In genomic region chr19:57738320-57738719, GRCh38 we compare ENCODE assay signal across 6 cellular contexts. TPM values are rescaled to one million over a fixed set of nuclear protein-coding genes. Genes with fewer than 3 reads are reported as not detected.
A peak's percentile ranks its signal among the peaks of the same experiment; 100 is the strongest.
DNase-seq lines count a peak whose midpoint lies in the region; ATAC-seq and TF ChIP-seq lines count a peak whose summit lies in the region.
"Not testable (repeated sequence)": the region's sequence is repeated elsewhere in the genome, so short reads cannot be mapped to it uniquely, and the experiment has no call there.

No MANE protein-coding gene starts in this region.

- not testable (repeated sequence) for H3K4me1 ChIP-seq in Peyer's patch; fibroblast of lung (ENCODE audit: control insufficient read depth, extremely low read depth, insufficient read depth, low read length); lung (ENCODE audit: control insufficient read depth in 2 of 2, insufficient read depth in 2 of 2, low read length in 2 of 2)

- DNase-seq in EH (ENCODE audit: low read depth) (peak; percentile 48), Peyer's patch (peak in 2 of 3 donors; percentile 34 to 71), fibroblast of lung (ENCODE audit: low read depth in 2 of 2) (peak; percentile 36 to 59), lung (ENCODE audit: low spot score) (peak; percentile 57)
- DNase-seq in activated effector memory CD4-positive, alpha-beta T cell treated with anti-CD3 and anti-CD28 coated beads, Interleukin-2, amount 50 U/mL, for 16 hours, result peak; percentile 76
- DNase-seq in stimulated activated CD4-positive, alpha-beta T cell treated with anti-CD3 and anti-CD28 coated beads, Interleukin-4, amount 100 ng/mL, for 24 hours, result peak; percentile 45

- not testable (repeated sequence) for H3K27ac ChIP-seq in Peyer's patch; fibroblast of lung (ENCODE audit: insufficient read depth, low read length); lung (ENCODE audit: low read depth in 1 of 2, low read length in 1 of 2)

- 6 to 8% methylated on average over 10 of the region's 10 CpGs for WGBS in lung, 2 donors

- H3K9ac ChIP-seq in fibroblast of lung (ENCODE audit: insufficient read depth, low read length), result not testable (repeated sequence)

- TF ChIP-seq CTCF in Peyer's patch (IDR thresholded peaks at IDR 0.05), result peak in 5 of 6 experiments; percentile 31 to 65 (median 53)
- TF ChIP-seq CTCF in fibroblast of lung (conservative IDR thresholded peaks at IDR 0.05 in 1 of 2, IDR thresholded peaks at IDR 0.05 in 1 of 2; ENCODE audit: low read depth in 1 of 2, low read length in 2 of 2), result peak; percentile 48 to 53
- peak; percentile 15 for TF ChIP-seq CTCF in lung (IDR thresholded peaks at IDR 0.05; ENCODE audit: control extremely low read depth, extremely low read depth)

- not testable (repeated sequence) for TF ChIP-seq POLR2A in Peyer's patch (IDR thresholded peaks at IDR 0.05)

- H3K27me3 ChIP-seq in Peyer's patch; fibroblast of lung (ENCODE audit: control insufficient read depth, insufficient read depth, low read length); lung (ENCODE audit: control insufficient read depth, insufficient read depth): not testable (repeated sequence)

- not testable (repeated sequence) for H3K4me2 ChIP-seq in fibroblast of lung (ENCODE audit: extremely low read depth, insufficient read depth, low read length)

- not testable (repeated sequence) for ATAC-seq in lung (ENCODE audit: insufficient read depth, low FRiP score)

- H4K20me1 ChIP-seq in fibroblast of lung (ENCODE audit: control insufficient read depth, extremely low read depth, insufficient read depth, low read length), result not testable (repeated sequence)

- not testable (repeated sequence) for H2AFZ ChIP-seq in fibroblast of lung (ENCODE audit: low read length)

- H3K4me3 ChIP-seq in Peyer's patch; fibroblast of lung (replicated peaks in 1 of 4; ENCODE audit: control extremely low read depth in 1 of 4, insufficient read depth in 1 of 4, low read depth in 3 of 4, low read length in 4 of 4); lung: not testable (repeated sequence)

- not testable (repeated sequence) for H3K79me2 ChIP-seq in fibroblast of lung (ENCODE audit: control insufficient read depth, insufficient read depth, low read length)

- H3K9me3 ChIP-seq in Peyer's patch; fibroblast of lung (ENCODE audit: control insufficient read depth, insufficient read depth, low read depth, low read length); lung (ENCODE audit: control insufficient read depth in 2 of 2, insufficient read depth in 1 of 2, low read length in 1 of 2): not testable (repeated sequence)

- not testable (repeated sequence) for H3K36me3 ChIP-seq in Peyer's patch; fibroblast of lung (ENCODE audit: control insufficient read depth, insufficient read depth, low read length); lung (ENCODE audit: control insufficient read depth in 2 of 2, insufficient read depth in 2 of 2, low read length in 2 of 2)

RNA-seq across cellular contexts. Expression of gene ZNF776, which starts 8.3 kb away (rescaled TPM):
- total RNA-seq in Peyer's patch (10 to 100 TPM; 11.3 to 25.6 (median 15.8) TPM), fibroblast of lung (10.3 and 20.0 TPM in 2 replicates), lung (10 to 100 TPM; 13.9 to 33.8 TPM)
- polyA plus RNA-seq in fibroblast of lung (5.7 and 7.8 TPM in 2 replicates), lung (1 to 10 TPM; 2.9 to 5.6 TPM)
- polyA plus RNA-seq in fibroblast of lung (2012), result 4.5 and 7.9 TPM in 2 replicates
- polyA minus RNA-seq in fibroblast of lung (ENCODE audit: low replicate concordance), result 5.6 and 7.1 TPM in 2 replicates

RNA-seq across cellular contexts. Expression of gene ZNF671, which starts 10.9 kb away (rescaled TPM):
- total RNA-seq in Peyer's patch, result 1 to 10 TPM; 2.6 to 5.0 (median 3.7) TPM
- 10.5 and 16.8 TPM in 2 replicates for total RNA-seq in fibroblast of lung
- 3.4 and 5.2 TPM in 2 replicates for polyA plus RNA-seq in fibroblast of lung
- 4.3 and 5.3 TPM in 2 replicates for polyA plus RNA-seq in fibroblast of lung (2012)
- polyA minus RNA-seq in fibroblast of lung (ENCODE audit: low replicate concordance), result 2.4 and 4.4 TPM in 2 replicates
- 10 to 100 TPM in 1 of 2 donors, 1 to 10 TPM in 1; 9.7 to 17.1 TPM for total RNA-seq in lung
- 1 to 10 TPM; 2.4 to 4.8 TPM for polyA plus RNA-seq in lung

RNA-seq across cellular contexts. Expression of gene ZNF154, which starts 29.3 kb away (rescaled TPM):
- 1 to 10 TPM in 2 of 4 donors, under 1 TPM in 2; 0.57 to 5.0 (median 1.3) TPM for total RNA-seq in Peyer's patch
- 3.3 and 6.3 TPM in 2 replicates for total RNA-seq in fibroblast of lung
- 1.8 and 2.7 TPM in 2 replicates for polyA plus RNA-seq in fibroblast of lung
- 1.2 and 1.7 TPM in 2 replicates for polyA plus RNA-seq in fibroblast of lung (2012)
- polyA minus RNA-seq in fibroblast of lung (ENCODE audit: low replicate concordance), result 0.24 and 0.89 TPM in 2 replicates
- 10 to 100 TPM in 1 of 2 donors, 1 to 10 TPM in 1; 3.7 to 34.6 TPM for total RNA-seq in lung
- 1 to 10 TPM; 1.2 to 1.9 TPM for polyA plus RNA-seq in lung

RNA-seq across cellular contexts. Expression of gene ZNF586, which starts 31.2 kb away (rescaled TPM):
- total RNA-seq in Peyer's patch (10 to 100 TPM; 14.2 to 39.6 (median 23.8) TPM), fibroblast of lung (14.9 and 16.8 TPM in 2 replicates), lung (10 to 100 TPM; 14.8 to 48.1 TPM)
- polyA plus RNA-seq in fibroblast of lung (5.9 and 6.1 TPM in 2 replicates), lung (1 to 10 TPM; 4.8 to 7.4 TPM)
- polyA plus RNA-seq in fibroblast of lung (2012), result 3.2 and 3.4 TPM in 2 replicates
- 1.6 TPM in 1 of 2 replicates, not detected in the other for polyA minus RNA-seq in fibroblast of lung (ENCODE audit: low replicate concordance)

RNA-seq across cellular contexts. Expression of gene ZNF551, which starts 56.5 kb away (rescaled TPM):
- total RNA-seq in Peyer's patch, result 10 to 100 TPM in 3 of 4 donors, 1 to 10 TPM in 1; 9.1 to 17.9 (median 12.5) TPM
- 4.8 and 4.9 TPM in 2 replicates for total RNA-seq in fibroblast of lung
- polyA plus RNA-seq in fibroblast of lung, result 3.7 and 4.8 TPM in 2 replicates
- polyA plus RNA-seq in fibroblast of lung (2012), result 1.6 and 2.5 TPM in 2 replicates
- polyA minus RNA-seq in fibroblast of lung (ENCODE audit: low replicate concordance), result 1.0 and 7.4 TPM in 2 replicates
- total RNA-seq in lung, result 10 to 100 TPM in 1 of 2 donors, 1 to 10 TPM in 1; 8.7 to 12.0 TPM
- polyA plus RNA-seq in lung, result 1 to 10 TPM; 1.5 to 3.1 TPM
